11 cellular contexts compared by ENCODE assay signal in genomic region chrX:118941147-118941546, GRCh38. TPM values are rescaled to one million over a fixed set of nuclear protein-coding genes. Genes with fewer than 3 reads are reported as not detected.
"Had no signal": no experiment of that assay in that cellular context is flagged by ENCODE, and none has a peak within 500 bp of the region (broad histone marks: within the 10 kb centered on the region; RNA-seq: fewer than 3 reads in every experiment).

No MANE protein-coding gene starts in this region.

- ATAC-seq: GM23338, HCT116 had no signal

- H3K9me3 ChIP-seq: HAP-1 had no signal

- DNase-seq: GM23248, GOT3, H7, H9, HCEC 1CT, HFFc6 had no signal

- H3K27ac ChIP-seq: GM23248 had no signal

- H3K36me3 ChIP-seq: HAP-1 had no signal

- H3K4me2 ChIP-seq: GM23338 had no signal

- H2AFZ ChIP-seq: GM23248, GM23338 had no signal

- H3K4me3 ChIP-seq: GM23248, GM23338, HAP-1 had no signal

- FAIRE-seq: H1, H54 had no signal

- H3K9ac ChIP-seq: GM23248 had no signal

RNA-seq across cellular contexts. Expression of gene LONRF3, which starts 33.3 kb away (rescaled TPM):
- total RNA-seq: HFFc6 had no signal
- polyA plus RNA-seq: GM23248, GM23338, H1 had no signal
